ENCODE assay signal across 22 cellular contexts in genomic region chr11:35389112-35389511, GRCh38. TPM values are rescaled to one million over a fixed set of nuclear protein-coding genes. Genes with fewer than 3 reads are reported as not detected.
"Had no signal": no experiment of that assay in that cellular context is flagged by ENCODE, and none has a peak within 500 bp of the region (broad histone marks: within the 10 kb centered on the region; RNA-seq: fewer than 3 reads in every experiment).

No MANE protein-coding gene starts in this region.

- H3K36me3 ChIP-seq: left lung, suprapubic skin, transverse colon had no signal

- H3K4me3 ChIP-seq: left lung, suprapubic skin, transverse colon had no signal

- DNase-seq: activated CD4-positive, alpha-beta memory T cell treated with anti-CD3 and anti-CD28 coated beads, Interleukin-2, amount 10 ng/mL, durations not matched to agents 7 days and 5 days; activated CD4-positive, alpha-beta T cell treated with anti-CD3 and anti-CD28 coated beads for 48 hours; activated CD4-positive, CD25-positive, alpha-beta regulatory T cell; activated gamma-delta T cell; activated naive CD4-positive, alpha-beta T cell treated with anti-CD3 and anti-CD28 coated beads, Interleukin-2, amount 50 U/mL, for 16 hours; activated naive CD8-positive, alpha-beta T cell treated with anti-CD3 and anti-CD28 coated beads, Interleukin-2, amount 50 U/mL, for 24 hours; dermis blood vessel endothelial cell; effector CD8-positive, alpha-beta T cell; erythroblast; foreskin keratinocyte; left lung; natural killer cell; stimulated activated CD4-positive, alpha-beta T cell treated with anti-CD3 and anti-CD28 coated beads, Interleukin-4, amount 100 ng/mL, for 1 hour; stimulated activated naive CD8-positive, alpha-beta T cell treated with anti-CD3 and anti-CD28 coated beads, Interleukin-15, Interleukin-2, amounts not matched to agents 100 U/mL and 50 U/mL, for 24 hours; transverse colon had no signal

- H3K36me3 Mint-ChIP-seq: mesothelial cell of epicardium, natural killer cell had no signal

- ATAC-seq: activated naive CD8-positive, alpha-beta T cell treated with anti-CD3 and anti-CD28 coated beads, Interleukin-2, amount 50 U/mL, for 24 hours; foreskin keratinocyte; left lung; natural killer cell; stimulated activated naive CD8-positive, alpha-beta T cell treated with anti-CD3 and anti-CD28 coated beads, Interleukin-15, Interleukin-2, amounts not matched to agents 100 U/mL and 50 U/mL, for 24 hours had no signal

- H3K27ac ChIP-seq: foreskin keratinocyte, left lung, suprapubic skin, transverse colon had no signal

- H3K27me3 ChIP-seq: left lung, suprapubic skin, transverse colon had no signal

- H3K4me3 Mint-ChIP-seq: activated CD4-positive, alpha-beta memory T cell treated with anti-CD3 and anti-CD28 coated beads, Interleukin-2, amount 10 ng/mL, durations not matched to agents 7 days and 5 days; activated naive CD8-positive, alpha-beta T cell treated with anti-CD3 and anti-CD28 coated beads, Interleukin-2, amount 50 U/mL, for 24 hours; mesothelial cell of epicardium; natural killer cell; T-helper 1 cell treated with Interleukin-12 subunit alpha and Interleukin-12 subunit beta and Interleukin-4 antibody, amounts not matched to agents 30 μg/mL and 1 μg/mL, for 36 hours had no signal

- H3K9me3 ChIP-seq: left lung, suprapubic skin, transverse colon had no signal

- H3K27ac Mint-ChIP-seq: activated CD4-positive, alpha-beta memory T cell treated with anti-CD3 and anti-CD28 coated beads, Interleukin-2, amount 10 ng/mL, durations not matched to agents 7 days and 5 days; activated naive CD8-positive, alpha-beta T cell treated with anti-CD3 and anti-CD28 coated beads, Interleukin-2, amount 50 U/mL, for 24 hours; mesothelial cell of epicardium; natural killer cell; progenitor cell of endocrine pancreas; T-helper 1 cell treated with Interleukin-12 subunit alpha and Interleukin-12 subunit beta and Interleukin-4 antibody, amounts not matched to agents 30 μg/mL and 1 μg/mL, for 36 hours had no signal

- H3K9me3 Mint-ChIP-seq: activated CD4-positive, alpha-beta memory T cell treated with anti-CD3 and anti-CD28 coated beads, Interleukin-2, amount 10 ng/mL, durations not matched to agents 7 days and 5 days; mesothelial cell of epicardium; natural killer cell; T-helper 1 cell treated with Interleukin-12 subunit alpha and Interleukin-12 subunit beta and Interleukin-4 antibody, amounts not matched to agents 30 μg/mL and 1 μg/mL, for 36 hours had no signal

RNA-seq across cellular contexts. Expression of gene SLC1A2, which starts 30.2 kb away (rescaled TPM):
- total RNA-seq: activated CD4-positive, alpha-beta memory T cell treated with anti-CD3 and anti-CD28 coated beads, Interleukin-2, amount 10 ng/mL, durations not matched to agents 7 days and 5 days; dermis blood vessel endothelial cell; foreskin keratinocyte; glomerular endothelial cell; kidney epithelial cell; lung microvascular endothelial cell had no signal
- polyA plus RNA-seq: foreskin keratinocyte had no signal
